Comparison of ENCODE assay signal across 26 cellular contexts in genomic region chr15:81276967-81277366, GRCh38.
"Had no signal": no experiment of that assay in that cellular context is flagged by ENCODE, and none has a peak within 500 bp of the region (broad histone marks: within the 10 kb centered on the region; RNA-seq: fewer than 3 reads in every experiment).

No MANE protein-coding gene starts in this region.

- DNase-seq: dorsolateral prefrontal cortex; effector CD4-positive, alpha-beta T cell; endodermal cell; foreskin keratinocyte; heart left ventricle; kidney; stimulated activated CD4-positive, alpha-beta T cell treated with anti-CD3 and anti-CD28 coated beads, Interleukin-12 subunit alpha, Interleukin-12 subunit beta, amount 100 ng/mL, for 4 hours; stimulated activated CD4-positive, alpha-beta T cell treated with anti-CD3 and anti-CD28 coated beads, Interleukin-1b, Interleukin-23, amount 100 ng/mL, for 48 hours; stimulated activated CD4-positive, alpha-beta T cell treated with anti-CD3 and anti-CD28 coated beads, Interleukin-4, amount 100 ng/mL, for 1 hour; stimulated activated naive CD4-positive, alpha-beta T cell treated with Interleukin-2 at 50 U/mL for 16 hours; stomach; thyroid gland; trophoblast cell had no signal

- H3K27me3 Mint-ChIP-seq: memory B cell; natural killer cell treated with Interleukin-12 subunit alpha and Interleukin-12 subunit beta and Interleukin-15 and Interleukin-18, amount 100 ng/mL, for 72 hours had no signal

- ATAC-seq: foreskin keratinocyte; gastroesophageal sphincter; left lobe of liver; natural killer cell treated with Interleukin-12 subunit alpha and Interleukin-12 subunit beta and Interleukin-15 and Interleukin-18, amount 100 ng/mL, for 72 hours had no signal

- H3K27ac ChIP-seq: dorsolateral prefrontal cortex, foreskin keratinocyte, hepatocyte, neural progenitor cell, parathyroid adenoma, thyroid gland had no signal

- H3K9me3 ChIP-seq: prostate gland, stomach, thyroid gland, vagina had no signal

- H3K36me3 Mint-ChIP-seq: neural progenitor cell had no signal

- H3K36me3 ChIP-seq: neural progenitor cell, prostate gland, right atrium auricular region, thyroid gland, vagina had no signal

- H3K9me3 Mint-ChIP-seq: natural killer cell treated with Interleukin-12 subunit alpha and Interleukin-12 subunit beta and Interleukin-15 and Interleukin-18, amount 100 ng/mL, for 72 hours had no signal

- H3K4me1 ChIP-seq: foreskin keratinocyte had no signal

- H3K4me3 ChIP-seq: dorsolateral prefrontal cortex, esophagus muscularis mucosa, gastroesophageal sphincter, heart left ventricle, hepatocyte, lung, neural progenitor cell, prostate gland, right atrium auricular region, smooth muscle cell, stomach, thyroid gland, vagina had no signal

- H3K27ac Mint-ChIP-seq: endodermal cell; memory B cell; natural killer cell treated with Interleukin-12 subunit alpha and Interleukin-12 subunit beta and Interleukin-15 and Interleukin-18, amount 100 ng/mL, for 72 hours; neural progenitor cell had no signal

- H3K27me3 ChIP-seq: dorsolateral prefrontal cortex, esophagus muscularis mucosa, gastroesophageal sphincter, hepatocyte, neural progenitor cell, right atrium auricular region, stomach, thyroid gland, vagina had no signal

- H3K4me3 Mint-ChIP-seq: endodermal cell; memory B cell; natural killer cell treated with Interleukin-12 subunit alpha and Interleukin-12 subunit beta and Interleukin-15 and Interleukin-18, amount 100 ng/mL, for 72 hours; neural progenitor cell had no signal
